Comparison of ENCODE assay signal across 15 cellular contexts in genomic region chr13:24153347-24153746, GRCh38. TPM values are rescaled to one million over a fixed set of nuclear protein-coding genes. Genes with fewer than 3 reads are reported as not detected.
DNase-seq lines count a peak whose midpoint lies in the region; ATAC-seq and TF ChIP-seq lines count a peak whose summit lies in the region.
"Had no signal": no experiment of that assay in that cellular context is flagged by ENCODE, and none has a peak within 500 bp of the region (broad histone marks: within the 10 kb centered on the region; RNA-seq: fewer than 3 reads in every experiment).

No MANE protein-coding gene starts in this region.

- H3K79me2 ChIP-seq in mammary epithelial cell (ENCODE audit: insufficient read depth, low read length), result no peaks in the 10 kb centered on the region

- no peaks in the 10 kb centered on the region for H3K27me3 ChIP-seq in body of pancreas
- H3K27me3 ChIP-seq in mesenchymal stem cell (ENCODE audit: control insufficient read depth in 1 of 2, insufficient read depth in 1 of 2, low read length in 2 of 2), result no peaks in the 10 kb centered on the region
- no peaks in the 10 kb centered on the region for H3K27me3 ChIP-seq in prostate gland (replicated peaks; ENCODE audit: insufficient read depth)
- peaks cover 2% of the 10 kb centered on the region for H3K27me3 ChIP-seq in mammary epithelial cell (ENCODE audit: insufficient read depth, low read length)

- H4K91ac ChIP-seq in mesenchymal stem cell (ENCODE audit: low read length), result peak overlapping the region; percentile 9

- CTCF ChIA-PET in mammary epithelial cell (lab: Charles Lee; ENCODE audit: low non-redundant PET), result no interaction called here

- H3K4me3 ChIP-seq in body of pancreas, result no peak overlapping the region
- no peak overlapping the region for H3K4me3 ChIP-seq in mesenchymal stem cell (ENCODE audit: insufficient read depth in 1 of 2, low read depth in 1 of 2, low read length in 2 of 2)
- H3K4me3 ChIP-seq in prostate gland, result no peak overlapping the region
- H3K4me3 ChIP-seq in mammary epithelial cell (replicated peaks in 1 of 3; ENCODE audit: insufficient read depth in 1 of 3, low read depth in 2 of 3, low read length in 3 of 3), result no peak overlapping the region
- H3K4me3 ChIP-seq: GM12878, PC-9 had no signal

- 40 to 41% methylated on average over 3 of the region's 3 CpGs for WGBS in body of pancreas, 2 donors
- 80% methylated on average over 1 of the region's 3 CpGs for WGBS in mesenchymal stem cell
- 83% methylated on average over 3 of the region's 3 CpGs for WGBS in prostate gland
- WGBS in mammary epithelial cell (ENCODE audit: low coverage, missing lambda C conversion rate), result 95% methylated on average over 3 of the region's 3 CpGs

- dilution Hi-C loops in mammary epithelial cell (cut with HindIII; ENCODE audit: low sequenced_read_pairs), result no loop called here

- no peaks in the 10 kb centered on the region for H3K4me1 Mint-ChIP-seq in T-helper 2 cell treated with Interferon-gamma antibody and Interleukin-4, amounts not matched to agents 5 μg/mL and 100 μg/mL, for 36 hours (ENCODE audit: low read depth)

- H3K14ac ChIP-seq in mesenchymal stem cell (ENCODE audit: low read length in 2 of 2), result no peak overlapping the region

- peaks cover 2% of the 10 kb centered on the region for H3K79me1 ChIP-seq in mesenchymal stem cell (replicated peaks; ENCODE audit: low read length, poor library complexity, severe bottlenecking)

- no TSS peak for BruUV-seq in mammary epithelial cell (replicated peaks; lab: Mats Ljungman, UMichigan)

- no peak for ATAC-seq in body of pancreas
- ATAC-seq in GM19397 (IDR thresholded peaks at IDR 0.05; ENCODE audit: unreplicated experiment), result no peak
- ATAC-seq: GM12878 had no signal

- TF ChIP-seq CTCF in body of pancreas (IDR thresholded peaks at IDR 0.05) (no peak), prostate gland (IDR thresholded peaks at IDR 0.05) (no peak), mammary epithelial cell (conservative IDR thresholded peaks at IDR 0.05 in 1 of 2, IDR thresholded peaks at IDR 0.05 in 1 of 2; ENCODE audit: extremely low read depth in 1 of 2, insufficient read depth in 1 of 2, low read depth in 1 of 2, low read length in 2 of 2) (no peak)

- H3K27me3 Mint-ChIP-seq in T-helper 2 cell treated with Interferon-gamma antibody and Interleukin-4, amounts not matched to agents 5 μg/mL and 100 μg/mL, for 36 hours (ENCODE audit: low read depth), result peaks cover 13% of the 10 kb centered on the region
- H3K27me3 Mint-ChIP-seq: CD4-positive, alpha-beta T cell had no signal

- peaks cover 24% of the 10 kb centered on the region for H3K4me1 ChIP-seq in body of pancreas
- peaks cover 13% of the 10 kb centered on the region for H3K4me1 ChIP-seq in mesenchymal stem cell (ENCODE audit: control insufficient read depth, insufficient read depth, low read depth, low read length)
- H3K4me1 ChIP-seq in prostate gland (replicated peaks), result no peaks in the 10 kb centered on the region
- peaks cover 11% of the 10 kb centered on the region for H3K4me1 ChIP-seq in mammary epithelial cell (ENCODE audit: insufficient read depth, low read length)

- no peak overlapping the region for H2BK12ac ChIP-seq in mesenchymal stem cell (ENCODE audit: low read length in 2 of 2)

- no peak overlapping the region for H2AK5ac ChIP-seq in mesenchymal stem cell (ENCODE audit: low read length, severe bottlenecking)

- peak overlapping the region; percentile 1 for H3K27ac Mint-ChIP-seq in T-helper 2 cell treated with Interferon-gamma antibody and Interleukin-4, amounts not matched to agents 5 μg/mL and 100 μg/mL, for 36 hours
- H3K27ac Mint-ChIP-seq: CD4-positive, alpha-beta T cell had no signal

- H3K4ac ChIP-seq in mesenchymal stem cell (ENCODE audit: low read depth in 1 of 2, low read length in 2 of 2), result no peak overlapping the region

- H2BK5ac ChIP-seq in mesenchymal stem cell (ENCODE audit: low read depth, low read length, poor library complexity, severe bottlenecking), result no peak overlapping the region

- H3K9me3 ChIP-seq in body of pancreas (no peaks in the 10 kb centered on the region), mesenchymal stem cell (ENCODE audit: control insufficient read depth, low read length) (no peaks in the 10 kb centered on the region), prostate gland (no peaks in the 10 kb centered on the region), mammary epithelial cell (replicated peaks; ENCODE audit: insufficient read depth, low read length) (no peaks in the 10 kb centered on the region)

- TF ChIP-seq POLR2A in body of pancreas (IDR thresholded peaks at IDR 0.05) (no peak), prostate gland (IDR thresholded peaks at IDR 0.05) (no peak)

- H3K36me3 Mint-ChIP-seq in T-helper 2 cell treated with Interferon-gamma antibody and Interleukin-4, amounts not matched to agents 5 μg/mL and 100 μg/mL, for 36 hours (ENCODE audit: low read depth), result no peaks in the 10 kb centered on the region

- H3K36me3 ChIP-seq in body of pancreas (replicated peaks in 1 of 2; ENCODE audit: insufficient read depth in 1 of 2, low read depth in 2 of 2) (no peaks in the 10 kb centered on the region), mesenchymal stem cell (ENCODE audit: control insufficient read depth in 1 of 2, insufficient read depth in 2 of 2, low read depth in 1 of 2, low read length in 2 of 2) (no peaks in the 10 kb centered on the region), prostate gland (no peaks in the 10 kb centered on the region), mammary epithelial cell (ENCODE audit: insufficient read depth, low read length) (no peaks in the 10 kb centered on the region)

- no peak overlapping the region for H2BK120ac ChIP-seq in mesenchymal stem cell (ENCODE audit: low read depth, low read length)

- no peak overlapping the region for H3K4me2 ChIP-seq in mesenchymal stem cell (ENCODE audit: low read length, poor library complexity, severe bottlenecking)
- no peak overlapping the region for H3K4me2 ChIP-seq in mammary epithelial cell (ENCODE audit: insufficient read depth, low read depth, low read length)
- H3K4me2 ChIP-seq: PC-9 had no signal

- no peak overlapping the region for H3K9ac ChIP-seq in mesenchymal stem cell (ENCODE audit: low read length)
- H3K9ac ChIP-seq in mammary epithelial cell (ENCODE audit: insufficient read depth, low read length), result no peak overlapping the region

- H4K8ac ChIP-seq in mesenchymal stem cell (ENCODE audit: low read length), result peak overlapping the region; percentile 14

- no peak overlapping the region for H3K4me3 Mint-ChIP-seq in T-helper 2 cell treated with Interferon-gamma antibody and Interleukin-4, amounts not matched to agents 5 μg/mL and 100 μg/mL, for 36 hours
- H3K4me3 Mint-ChIP-seq: CD4-positive, alpha-beta T cell had no signal

- H3K9me3 Mint-ChIP-seq in T-helper 2 cell treated with Interferon-gamma antibody and Interleukin-4, amounts not matched to agents 5 μg/mL and 100 μg/mL, for 36 hours, result no peaks in the 10 kb centered on the region
- H3K9me3 Mint-ChIP-seq: CD4-positive, alpha-beta T cell had no signal

- intact Hi-C loops in body of pancreas (cut with DNase I) (no loop called here), prostate gland (cut with DNase I) (no loop called here), mammary epithelial cell (cut with micrococcal nuclease) (no loop called here)

- no peak overlapping the region for H2AFZ ChIP-seq in mesenchymal stem cell (ENCODE audit: low read depth, low read length)
- H2AFZ ChIP-seq in mammary epithelial cell (ENCODE audit: low read depth, low read length), result no peak overlapping the region
- H2AFZ ChIP-seq: PC-9 had no signal

- in situ Hi-C loops in mammary epithelial cell (cut with MboI; ENCODE audit: low sequenced_read_pairs in 2 of 2), result no loop called here

- no peak overlapping the region for H2BK15ac ChIP-seq in mesenchymal stem cell (ENCODE audit: low read depth, poor library complexity, severe bottlenecking)

- no peaks in the 10 kb centered on the region for H4K20me1 ChIP-seq in mammary epithelial cell (ENCODE audit: insufficient read depth, low read length)

- DNase-seq in T-helper 2 cell treated with Interferon-gamma antibody and Interleukin-4, amounts not matched to agents 5 μg/mL and 100 μg/mL, for 36 hours (ENCODE audit: low spot score), result no peak
- DNase-seq in T-helper 2 cell (no peak), body of pancreas (no peak), mesenchymal stem cell (no peak), prostate gland (ENCODE audit: low spot score) (no peak), mammary epithelial cell (no peak), GM03348 (ENCODE audit: low spot score) (no peak)
- DNase-seq: CD4-positive, alpha-beta T cell; KBM-7; NCI-H446; NCI-H524 treated with DMSO at 0.1 percent for 48 hours; PC-9; Right ventricle myocardium superior had no signal

- H3K18ac ChIP-seq in mesenchymal stem cell (ENCODE audit: low read depth in 1 of 2, low read length in 2 of 2), result no peak overlapping the region

- H3K27ac ChIP-seq in body of pancreas (peak overlapping the region in 3 of 4 donors; percentile 0 to 36 (median 30)), mesenchymal stem cell (ENCODE audit: low read length, poor library complexity, severe bottlenecking) (no peak overlapping the region), prostate gland (peak overlapping the region; percentile 39 to 40), mammary epithelial cell (ENCODE audit: insufficient read depth, low read depth, low read length) (no peak overlapping the region)
- H3K27ac ChIP-seq: PC-9 had no signal

- H3K23ac ChIP-seq in mesenchymal stem cell (ENCODE audit: low read length in 2 of 2), result no peak overlapping the region

RNA-seq across cellular contexts. Expression of gene SPATA13, which starts 7.2 kb away (rescaled TPM):
- total RNA-seq in body of pancreas (100 to 1,000 TPM in 1 of 2 donors, 10 to 100 TPM in 1; 83.3 to 359 TPM), prostate gland (100 to 1,000 TPM in 1 of 2 donors, 10 to 100 TPM in 1; 85.2 to 163 TPM), mammary epithelial cell (under 1 TPM; 0.50 to 0.52 TPM)
- 5.8 TPM for polyA plus RNA-seq in mesenchymal stem cell (2013, experiment 1 of 2)
- 6.8 TPM for polyA plus RNA-seq in mesenchymal stem cell (2013, experiment 2 of 2)
- 0.32 TPM for polyA plus RNA-seq in mammary epithelial cell
- polyA minus RNA-seq in mammary epithelial cell, result not detected

Comparison
In these comparisons a context has a peak if more than half of its experiments do, and no peak if none do; other contexts are left out.
1. H3K27ac ChIP-seq: peak in body of pancreas (3 of 4) and prostate gland (2 of 2); none in mesenchymal stem cell (single experiment) and mammary epithelial cell (single experiment).
2. RNA of gene SPATA13, which starts 7.2 kb away (total RNA-seq): 83.3 to 359 TPM in body of pancreas and 85.2 to 163 TPM in prostate gland; 0.50 to 0.52 TPM in mammary epithelial cell; every median in the first group is over 10 times any median in the second.